28 cellular contexts compared by ENCODE assay signal in genomic region chr22:20601308-20601707, GRCh38.
A peak's percentile ranks its signal among the peaks of the same experiment; 100 is the strongest.
DNase-seq lines count a peak whose midpoint lies in the region; ATAC-seq, FAIRE-seq and TF ChIP-seq lines count a peak whose summit lies in the region.
"Had no signal": no experiment of that assay in that cellular context is flagged by ENCODE, and none has a peak within 500 bp of the region (broad histone marks: within the 10 kb centered on the region; RNA-seq: fewer than 3 reads in every experiment).

No MANE protein-coding gene starts in this region.

- H3K27ac ChIP-seq in BLaER1 = no peak overlapping the region
- H3K27ac ChIP-seq in K562 (ENCODE audit: extremely low read depth, low read depth, low read length) = no peak overlapping the region
- H3K27ac ChIP-seq: 22Rv1, A549 had no signal

- H3K36me3 ChIP-seq in BLaER1 (no peaks in the 10 kb centered on the region), K562 (ENCODE audit: control insufficient read depth, insufficient read depth, low read length) (no peaks in the 10 kb centered on the region)

- FAIRE-seq in K562 (lab: Jason Lieb, UNC) = no peak
- FAIRE-seq: A549, GM12878, GM12892, GM18507 had no signal

- H3K27me3 Mint-ChIP-seq in T-helper 17 cell = no peaks in the 10 kb centered on the region
- H3K27me3 Mint-ChIP-seq in activated CD4-positive, alpha-beta memory T cell treated with anti-CD3 and anti-CD28 coated beads for 36 hours = no peaks in the 10 kb centered on the region
- H3K27me3 Mint-ChIP-seq: CD4-positive, alpha-beta memory T cell; CD8-positive, alpha-beta memory T cell had no signal

- no peaks in the 10 kb centered on the region for H3K9me3 Mint-ChIP-seq in activated CD4-positive, alpha-beta memory T cell treated with anti-CD3 and anti-CD28 coated beads for 36 hours
- H3K9me3 Mint-ChIP-seq: CD14-positive monocyte; CD4-positive, alpha-beta memory T cell; CD8-positive, alpha-beta memory T cell had no signal

- no peak for TF ChIP-seq POLR2A in K562 (conservative IDR thresholded peaks at IDR 0.05)

- ATAC-seq in T-helper 17 cell = no peak
- no peak for ATAC-seq in K562
- no peak for ATAC-seq in GM21529 (IDR thresholded peaks at IDR 0.05; ENCODE audit: unreplicated experiment)
- ATAC-seq in activated CD4-positive, CD25-positive, alpha-beta regulatory T cell treated with anti-CD3 and anti-CD28 coated beads, Interleukin-2, amount 50 U/mL, for 24 hours = no peak
- ATAC-seq: A549, GM12878 had no signal

- H3K4me3 ChIP-seq in BLaER1 = no peak overlapping the region
- H3K4me3 ChIP-seq in K562 = no peak overlapping the region
- H3K4me3 ChIP-seq: A549, GM12878 had no signal

- no peak for TF ChIP-seq RAD21 in K562 (CRISPR knock-in tag; conservative IDR thresholded peaks at IDR 0.05 in 1 of 2, IDR thresholded peaks at IDR 0.05 in 1 of 2)

- no peaks in the 10 kb centered on the region for H3K36me3 Mint-ChIP-seq in T-helper 17 cell (ENCODE audit: low read depth)
- no peaks in the 10 kb centered on the region for H3K36me3 Mint-ChIP-seq in activated CD4-positive, alpha-beta memory T cell treated with anti-CD3 and anti-CD28 coated beads for 36 hours
- H3K36me3 Mint-ChIP-seq: CD14-positive monocyte; CD4-positive, alpha-beta memory T cell; CD4-positive, CD25-positive, alpha-beta regulatory T cell; CD8-positive, alpha-beta memory T cell had no signal

- peaks cover 10% of the 10 kb centered on the region for H3K4me1 Mint-ChIP-seq in T-helper 17 cell
- peaks cover 4% of the 10 kb centered on the region for H3K4me1 Mint-ChIP-seq in activated CD4-positive, alpha-beta memory T cell treated with anti-CD3 and anti-CD28 coated beads for 36 hours (ENCODE audit: low read depth)

- H3K4me3 Mint-ChIP-seq in T-helper 17 cell = no peak overlapping the region
- H3K4me3 Mint-ChIP-seq in activated CD4-positive, alpha-beta memory T cell treated with anti-CD3 and anti-CD28 coated beads for 36 hours = no peak overlapping the region
- H3K4me3 Mint-ChIP-seq: B cell; CD14-positive monocyte; CD4-positive, alpha-beta memory T cell; CD4-positive, CD25-positive, alpha-beta regulatory T cell; CD8-positive, alpha-beta memory T cell had no signal

- peak; percentile 3 for DNase-seq in activated CD8-positive, alpha-beta memory T cell treated with anti-CD3 and anti-CD28 coated beads, Interleukin-2, amount 50 U/mL, for 4 hours
- no peak for DNase-seq in activated CD8-positive, alpha-beta memory T cell treated with anti-CD3 and anti-CD28 coated beads for 24 hours
- DNase-seq in T-helper 17 cell (no peak), K562 (ENCODE audit: extremely low read depth in 1 of 4, low spot score in 3 of 4) (no peak)
- DNase-seq in activated CD4-positive, alpha-beta memory T cell treated with anti-CD3 and anti-CD28 coated beads for 36 hours = no peak
- DNase-seq: AML-193; C1 segment of cervical spinal cord; CD4-positive, alpha-beta memory T cell; CD4-positive, CD25-positive, alpha-beta regulatory T cell; CD8-positive, alpha-beta memory T cell; COR-L47; DMS 273 treated with DMSO at 0.1 percent for 48 hours; DMS153; DMS53; DMS79; DND-41; EL; GDM1 had no signal

- H3K9ac ChIP-seq in BLaER1 = no peak overlapping the region
- no peak overlapping the region for H3K9ac ChIP-seq in K562 (ENCODE audit: insufficient read depth in 1 of 2, low read depth in 2 of 2, low read length in 2 of 2)

- TF ChIP-seq EP300 in K562 (IDR thresholded peaks at IDR 0.05; ENCODE audit: low read length) = no peak

- peak overlapping the region; percentile 9 for H3K27ac Mint-ChIP-seq in T-helper 17 cell
- H3K27ac Mint-ChIP-seq in activated CD4-positive, alpha-beta memory T cell treated with anti-CD3 and anti-CD28 coated beads for 36 hours = no peak overlapping the region
- H3K27ac Mint-ChIP-seq: B cell, CD14-positive monocyte had no signal

- no peak overlapping the region for H2AFZ ChIP-seq in K562 (ENCODE audit: low read depth, low read length)

- peak overlapping the region; percentile 33; the same call in 1 of the 2 replicates for H3K4me2 ChIP-seq in BLaER1
- H3K4me2 ChIP-seq in K562 (ENCODE audit: insufficient read depth, low read length) = no peak overlapping the region
- H3K4me2 ChIP-seq: A549 had no signal

- H4K20me1 ChIP-seq in BLaER1 (no peaks in the 10 kb centered on the region), K562 (replicated peaks; ENCODE audit: control insufficient read depth, insufficient read depth, low read length) (peaks cover 33% of the 10 kb centered on the region)

- 20% methylated on average over 7 of the region's 7 CpGs for WGBS in K562 (ENCODE audit: insufficient coverage, low coverage, missing lambda C conversion rate)

- intact Hi-C loops in K562 (cut with micrococcal nuclease) = no loop called here
- intact Hi-C loops in activated CD4-positive, alpha-beta memory T cell treated with anti-CD3 and anti-CD28 coated beads for 36 hours (cut with micrococcal nuclease) = no loop called here

- POLR2A ChIA-PET in K562 (lab: Yijun Ruan, JAX) = interaction anchor here (0.6 to 8.2 kb wide), 6 partner anchors 8 to 192 kb away, joined by 3 to 96 read pairs (median 4); no protein-coding TSS in a partner anchor
- POLR2A ChIA-PET in activated CD4-positive, alpha-beta memory T cell treated with anti-CD3 and anti-CD28 coated beads for 36 hours (lab: Charles Lee) = no interaction called here

- peaks cover 24% of the 10 kb centered on the region for H3K4me1 ChIP-seq in BLaER1
- peaks cover 0 to 25% of the 10 kb centered on the region in 2 experiments; a peak in 2 of 5 replicates for H3K4me1 ChIP-seq in K562 (replicated peaks in 1 of 2; ENCODE audit: control insufficient read depth in 2 of 2, insufficient read depth in 2 of 2, low read length in 2 of 2)
- H3K4me1 ChIP-seq: A549 had no signal

- H3K27me3 ChIP-seq in BLaER1 (no peaks in the 10 kb centered on the region), K562 (ENCODE audit: control insufficient read depth in 2 of 2, insufficient read depth in 2 of 2, low read length in 2 of 2) (peaks cover 45 to 67% of the 10 kb centered on the region in 2 experiments; a peak in 4 of 5 replicates)

- CTCF ChIA-PET in K562 (lab: Yijun Ruan, JAX; ENCODE audit: low intra/inter-chr PET ratio) = interaction anchor here (0.6 kb wide), 1 partner anchor 32 kb away, joined by 4 read pairs; no protein-coding TSS in a partner anchor
- CTCF ChIA-PET in activated CD4-positive, alpha-beta memory T cell treated with anti-CD3 and anti-CD28 coated beads for 36 hours (lab: Charles Lee) = no interaction called here

- no peaks in the 10 kb centered on the region for H3K9me3 ChIP-seq in BLaER1
- no peaks in the 10 kb centered on the region for H3K9me3 ChIP-seq in T-helper 17 cell (ENCODE audit: control insufficient read depth, low read length, poor library complexity, severe bottlenecking)
- no peaks in the 10 kb centered on the region for H3K9me3 ChIP-seq in K562 (replicated peaks; ENCODE audit: control insufficient read depth, insufficient read depth, low read depth, low read length)
- H3K9me3 ChIP-seq: A549 had no signal

- BruUV-seq in K562 (replicated peaks; lab: Mats Ljungman, UMichigan) = no TSS peak

- no peak for TF ChIP-seq CTCF in K562 (IDR thresholded peaks at IDR 0.05 in 2 of 3, conservative IDR thresholded peaks at IDR 0.05 in 1 of 3; ENCODE audit: insufficient read depth in 2 of 3, low read depth in 1 of 3, low read length in 3 of 3)

- no peaks in the 10 kb centered on the region for H3K79me2 ChIP-seq in K562 (ENCODE audit: control insufficient read depth, insufficient read depth, low read length)

- peaks cover 5% of the 10 kb centered on the region for H3K9me1 ChIP-seq in K562 (ENCODE audit: control insufficient read depth, insufficient read depth, low read length)

- in situ Hi-C loops in K562 (cut with MboI) = loop anchor here (25.0 kb wide), 1 partner anchor 536 kb away; no protein-coding TSS in a partner anchor

TF ChIP-seq in K562, 482 proteins besides CTCF, POLR2A, EP300 and RAD21 (continues in another document):
- TF ChIP-seq IRF2 (CRISPR knock-in tag; IDR thresholded peaks at IDR 0.05) = peak; percentile 87; the same call in 1 of the 2 replicates
- no peak for TF ChIP-seq NFRKB (IDR thresholded peaks at IDR 0.05; ENCODE audit: low read depth)
- no peak for TF ChIP-seq ZNF282 (CRISPR knock-in tag; IDR thresholded peaks at IDR 0.05)
- 0 out of 2 replicates have a peak, but pooled peaks have one; percentile 6 for TF ChIP-seq KLF1 (tag; IDR thresholded peaks at IDR 0.05)
- peak; percentile 29; the same call in 1 of the 2 replicates for TF ChIP-seq BCOR (IDR thresholded peaks at IDR 0.05)
- no peak for TF ChIP-seq XRCC5 (IDR thresholded peaks at IDR 0.05; ENCODE audit: low read depth, low read length)
- TF ChIP-seq ASH1L (IDR thresholded peaks at IDR 0.05; ENCODE audit: borderline replicate concordance, low read depth, partially characterized antibody) = no peak
- TF ChIP-seq TBP (optimal IDR thresholded peaks at IDR 0.05; ENCODE audit: low read depth, low read length) = no peak
- 0 out of 2 replicates have a peak, but pooled peaks have one; percentile 75 for TF ChIP-seq ATF2 (CRISPR knock-in tag; IDR thresholded peaks at IDR 0.05)
- TF ChIP-seq FOXA3 (CRISPR knock-in tag; conservative IDR thresholded peaks at IDR 0.05 in 1 of 2, IDR thresholded peaks at IDR 0.05 in 1 of 2) = 0 out of 4 replicates have a peak, but pooled peaks of 1 of the 2 experiments have one; percentile 9
- TF ChIP-seq DACH1 (IDR thresholded peaks at IDR 0.05; ENCODE audit: partially characterized antibody) = peak; percentile 0
- TF ChIP-seq MYBL2 (IDR thresholded peaks at IDR 0.05; ENCODE audit: low read depth) = no peak
- peak; percentile 45; the same call in 1 of the 2 replicates for TF ChIP-seq MYBL2 (CRISPR knock-in tag; IDR thresholded peaks at IDR 0.05; ENCODE audit: borderline replicate concordance)
